Comparison of ENCODE assay signal across 1 cellular context in genomic region chr11:14334893-14335292, GRCh38.
TF ChIP-seq lines count a peak whose summit lies in the region.

No MANE protein-coding gene starts in this region.

TF ChIP-seq in HepG2, 621 proteins besides CTCF, POLR2A, EP300 and RAD21 (continued from another document):
- no peak for TF ChIP-seq SNRNP70 (IDR thresholded peaks at IDR 0.05; ENCODE audit: low read depth, low read length)
- TF ChIP-seq XBP1 (CRISPR knock-in tag; IDR thresholded peaks at IDR 0.05) = no peak
- no peak for TF ChIP-seq ZNF260 (CRISPR knock-in tag; IDR thresholded peaks at IDR 0.05; ENCODE audit: borderline replicate concordance, low read depth)
- no peak for TF ChIP-seq MEF2D (CRISPR knock-in tag; IDR thresholded peaks at IDR 0.05)
- no peak for TF ChIP-seq NFKB2 (CRISPR knock-in tag; IDR thresholded peaks at IDR 0.05; ENCODE audit: borderline replicate concordance)
- no peak for TF ChIP-seq FIP1L1 (IDR thresholded peaks at IDR 0.05; ENCODE audit: borderline replicate concordance, insufficient read depth, low read depth, low read length)
- TF ChIP-seq SOX13 (IDR thresholded peaks at IDR 0.05) = no peak
- TF ChIP-seq SOX13 (CRISPR knock-in tag; conservative IDR thresholded peaks at IDR 0.05 in 1 of 2, IDR thresholded peaks at IDR 0.05 in 1 of 2) = no peak
- TF ChIP-seq AFF4 (CRISPR knock-in tag; IDR thresholded peaks at IDR 0.05) = no peak
- TF ChIP-seq CHD4 (IDR thresholded peaks at IDR 0.05; ENCODE audit: borderline replicate concordance, low read length) = no peak
- no peak for TF ChIP-seq MLLT10 (CRISPR knock-in tag; IDR thresholded peaks at IDR 0.05)
- no peak for TF ChIP-seq NAIF1 (CRISPR knock-in tag; IDR thresholded peaks at IDR 0.05; ENCODE audit: borderline replicate concordance)
- no peak for TF ChIP-seq ATF7-NPFF (CRISPR knock-in tag; IDR thresholded peaks at IDR 0.05; ENCODE audit: low read depth)
- no peak for TF ChIP-seq SALL1 (CRISPR knock-in tag; IDR thresholded peaks at IDR 0.05)
- TF ChIP-seq SATB2 (CRISPR knock-in tag; IDR thresholded peaks at IDR 0.05) = no peak
TF ChIP-seq in HepG2: peak in this region for 0.
